1 cellular context compared by ENCODE assay signal in genomic region chr12:19737019-19737418, GRCh38.
TF ChIP-seq lines count a peak whose summit lies in the region.

No MANE protein-coding gene starts in this region.

TF ChIP-seq in IMR-90, 13 proteins besides CTCF, POLR2A, EP300 and RAD21 (continued from another document):
- TF ChIP-seq ELK1 (IDR thresholded peaks at IDR 0.05; ENCODE audit: borderline replicate concordance, low read depth, low read length): no peak
TF ChIP-seq in IMR-90: peak in this region for 0.
